In the genomic region with DNA sequence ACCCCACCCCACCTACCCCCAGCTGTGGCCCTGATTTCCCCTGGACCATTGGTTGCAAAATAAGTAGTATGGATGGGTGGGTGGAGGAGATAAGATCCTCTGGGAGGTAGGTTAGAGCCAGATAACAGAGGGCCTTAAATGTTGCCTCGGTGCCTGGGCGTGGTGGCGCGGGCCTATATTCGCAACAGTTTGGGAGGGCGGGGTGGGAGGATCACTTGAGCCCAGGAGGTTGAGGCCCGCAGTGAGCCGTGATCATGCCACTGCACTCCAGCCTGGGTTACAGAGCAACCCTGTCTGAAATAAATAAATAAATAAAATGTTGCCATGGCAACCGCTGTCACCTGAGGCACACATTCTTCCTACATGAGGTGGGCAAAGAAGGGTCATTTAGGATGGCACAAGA, we compare ENCODE assay signal across 19 cellular contexts.
"Had no signal": no experiment of that assay in that cellular context is flagged by ENCODE, and none has a peak within 500 bp of the region (broad histone marks: within the 10 kb centered on the region; RNA-seq: fewer than 3 reads in every experiment).

No MANE protein-coding gene starts in this region.

- H3K9me3 Mint-ChIP-seq: activated T-helper 17 cell treated with anti-CD3 and anti-CD28 coated beads, Interleukin-2, amount 50 U/mL, for 72 hours; natural killer cell treated with Interleukin-12 subunit alpha and Interleukin-12 subunit beta and Interleukin-15 and Interleukin-18, amount 100 ng/mL, for 72 hours had no signal

- FAIRE-seq: bronchial epithelial cell, endometrium, kidney had no signal

- H3K27me3 ChIP-seq: ascending aorta, right atrium auricular region, transverse colon had no signal

- H3K4me2 ChIP-seq: smooth muscle cell had no signal

- H3K4me3 Mint-ChIP-seq: activated T-helper 17 cell treated with anti-CD3 and anti-CD28 coated beads, Interleukin-2, amount 50 U/mL, for 72 hours; natural killer cell treated with Interleukin-12 subunit alpha and Interleukin-12 subunit beta and Interleukin-15 and Interleukin-18, amount 100 ng/mL, for 72 hours had no signal

- ATAC-seq: activated T-helper 17 cell treated with anti-CD3 and anti-CD28 coated beads, Interleukin-2, amount 50 U/mL, for 72 hours; esophagus mucosa; natural killer cell treated with Interleukin-12 subunit alpha and Interleukin-12 subunit beta and Interleukin-15 and Interleukin-18, amount 100 ng/mL, for 72 hours; stimulated activated naive CD8-positive, alpha-beta T cell treated with anti-CD3 and anti-CD28 coated beads, Interleukin-15, Interleukin-2, amounts not matched to agents 100 U/mL and 50 U/mL, for 24 hours had no signal

- H3K4me1 Mint-ChIP-seq: activated T-helper 17 cell treated with anti-CD3 and anti-CD28 coated beads, Interleukin-2, amount 50 U/mL, for 72 hours had no signal

- H3K4me3 ChIP-seq: ascending aorta, dorsolateral prefrontal cortex, right atrium auricular region, smooth muscle cell, transverse colon had no signal

- H3K27ac ChIP-seq: ascending aorta, dorsolateral prefrontal cortex, right atrium auricular region, transverse colon, WERI-Rb-1 had no signal

- H3K36me3 ChIP-seq: ascending aorta, right atrium auricular region, transverse colon, WERI-Rb-1 had no signal

- H3K36me3 Mint-ChIP-seq: natural killer cell treated with Interleukin-12 subunit alpha and Interleukin-12 subunit beta and Interleukin-15 and Interleukin-18, amount 100 ng/mL, for 72 hours had no signal

- H3K27ac Mint-ChIP-seq: activated T-helper 17 cell treated with anti-CD3 and anti-CD28 coated beads, Interleukin-2, amount 50 U/mL, for 72 hours; natural killer cell treated with Interleukin-12 subunit alpha and Interleukin-12 subunit beta and Interleukin-15 and Interleukin-18, amount 100 ng/mL, for 72 hours had no signal

- H3K9me3 ChIP-seq: ascending aorta, right atrium auricular region, transverse colon had no signal

- H3K4me1 ChIP-seq: ascending aorta, right atrium auricular region had no signal

- DNase-seq: activated CD4-positive, alpha-beta T cell treated with anti-CD3 and anti-CD28 coated beads, Interleukin-2, amount 50 U/mL, for 48 hours; activated naive CD4-positive, alpha-beta T cell treated with Interleukin-2 at 50 U/mL for 16 hours; dorsolateral prefrontal cortex; hippocampal formation; kidney; mesenchymal stem cell; nucleus accumbens; posterior cingulate gyrus; stimulated activated naive CD8-positive, alpha-beta T cell treated with anti-CD3 and anti-CD28 coated beads, Interleukin-15, Interleukin-2, amounts not matched to agents 100 U/mL and 50 U/mL, for 24 hours; transverse colon; WERI-Rb-1 had no signal
